ENCODE assay signal across 1 cellular context in genomic region chr2:152107140-152107539, GRCh38. TPM values are rescaled to one million over a fixed set of nuclear protein-coding genes. Genes with fewer than 3 reads are reported as not detected.
"Had no signal": no experiment of that assay in that cellular context is flagged by ENCODE, and none has a peak within 500 bp of the region (broad histone marks: within the 10 kb centered on the region; RNA-seq: fewer than 3 reads in every experiment).

No MANE protein-coding gene starts in this region.

RNA-seq across cellular contexts. Expression of gene CACNB4, which starts 8.3 kb away (rescaled TPM):
- total RNA-seq: M059J had no signal
